Comparison of ENCODE assay signal across 4 cellular contexts in genomic region chr22:28089541-28089940, GRCh38.
DNase-seq lines count a peak whose midpoint lies in the region; ATAC-seq, FAIRE-seq and TF ChIP-seq lines count a peak whose summit lies in the region.
"Not testable (repeated sequence)": the region's sequence is repeated elsewhere in the genome, so short reads cannot be mapped to it uniquely, and the experiment has no call there.

No MANE protein-coding gene starts in this region.

- not testable (repeated sequence) for TF ChIP-seq RAD21 in K562 (CRISPR knock-in tag; conservative IDR thresholded peaks at IDR 0.05 in 1 of 2, IDR thresholded peaks at IDR 0.05 in 1 of 2)

- not testable (repeated sequence) for FAIRE-seq in K562 (lab: Jason Lieb, UNC)

- not testable (repeated sequence) for H4K20me1 ChIP-seq in K562 (replicated peaks; ENCODE audit: control insufficient read depth, insufficient read depth, low read length)

- intact Hi-C loops in K562 (cut with micrococcal nuclease), result not testable (repeated sequence)

- not testable (repeated sequence) for TF ChIP-seq CTCF in HEK293 (tag by site-specific recombination; IDR thresholded peaks at IDR 0.05); WTC11 (IDR thresholded peaks at IDR 0.05); K562 (IDR thresholded peaks at IDR 0.05 in 2 of 3, conservative IDR thresholded peaks at IDR 0.05 in 1 of 3; ENCODE audit: insufficient read depth in 2 of 3, low read depth in 1 of 3, low read length in 3 of 3)

- WGBS in K562 (ENCODE audit: insufficient coverage, low coverage, missing lambda C conversion rate), result no CpG with 5 or more reads among the region's 5 CpGs

- not testable (repeated sequence) for H3K4me1 ChIP-seq in HEK293 (ENCODE audit: control insufficient read depth, insufficient read depth, low read length); K562 (replicated peaks in 1 of 2; ENCODE audit: control insufficient read depth in 2 of 2, insufficient read depth in 2 of 2, low read length in 2 of 2)

- not testable (repeated sequence) for DNase-seq in WTC11 (ENCODE audit: low spot score); K562 (ENCODE audit: extremely low read depth in 1 of 4, low spot score in 3 of 4)

- not testable (repeated sequence) for H3K4me3 ChIP-seq in HEK293 (ENCODE audit: low read depth, low read length); K562

- not testable (repeated sequence) for ATAC-seq in SK-N-SH treated with all-trans-retinoic acid at 6 μM for 48 hours, WTC11, K562

- peaks cover 29% of the 10 kb centered on the region for H3K9me3 Mint-ChIP-seq in WTC11

- not testable (repeated sequence) for BruUV-seq in K562 (replicated peaks; lab: Mats Ljungman, UMichigan)

- TF ChIP-seq EP300 in K562 (IDR thresholded peaks at IDR 0.05; ENCODE audit: low read length), result not testable (repeated sequence)

- not testable (repeated sequence) for H3K27me3 Mint-ChIP-seq in WTC11 (ENCODE audit: low read depth)

- CTCF ChIA-PET in HEK293 (lab: Yijun Ruan, JAX); WTC11 (lab: Charles Lee); K562 (lab: Yijun Ruan, JAX; ENCODE audit: low intra/inter-chr PET ratio): not testable (repeated sequence)

- in situ Hi-C loops in K562 (cut with MboI), result not testable (repeated sequence)

- POLR2A ChIA-PET in HEK293 (lab: Yijun Ruan, JAX); WTC11 (lab: Charles Lee); K562 (lab: Yijun Ruan, JAX): not testable (repeated sequence)

- not testable (repeated sequence) for H3K27ac ChIP-seq in HEK293 (ENCODE audit: extremely low read depth, low read depth, low read length); K562 (ENCODE audit: extremely low read depth, low read depth, low read length)

- H3K36me3 ChIP-seq in HEK293 (ENCODE audit: control insufficient read depth in 2 of 2, insufficient read depth in 1 of 2, low read length in 2 of 2); K562 (ENCODE audit: control insufficient read depth, insufficient read depth, low read length): not testable (repeated sequence)

- TF ChIP-seq POLR2A in K562 (conservative IDR thresholded peaks at IDR 0.05), result not testable (repeated sequence)

- not testable (repeated sequence) for H3K27ac Mint-ChIP-seq in WTC11

- H3K4me1 Mint-ChIP-seq in WTC11, result not testable (repeated sequence)

- not testable (repeated sequence) for H3K9me1 ChIP-seq in K562 (ENCODE audit: control insufficient read depth, insufficient read depth, low read length)

- not testable (repeated sequence) for H3K4me2 ChIP-seq in K562 (ENCODE audit: insufficient read depth, low read length)

- not testable (repeated sequence) for H3K27me3 ChIP-seq in K562 (ENCODE audit: control insufficient read depth in 2 of 2, insufficient read depth in 2 of 2, low read length in 2 of 2)

- H3K9ac ChIP-seq in K562 (ENCODE audit: insufficient read depth in 1 of 2, low read depth in 2 of 2, low read length in 2 of 2), result not testable (repeated sequence)

- peaks cover 18% of the 10 kb centered on the region for H3K36me3 Mint-ChIP-seq in WTC11

- not testable (repeated sequence) for H3K9me3 ChIP-seq in HEK293 (ENCODE audit: control insufficient read depth, insufficient read depth, low read depth, low read length); K562 (replicated peaks; ENCODE audit: control insufficient read depth, insufficient read depth, low read depth, low read length)

- H2AFZ ChIP-seq in K562 (ENCODE audit: low read depth, low read length), result not testable (repeated sequence)

- H3K79me2 ChIP-seq in K562 (ENCODE audit: control insufficient read depth, insufficient read depth, low read length), result not testable (repeated sequence)

- H3K4me3 Mint-ChIP-seq in WTC11, result not testable (repeated sequence)

TF ChIP-seq in HEK293, 187 proteins besides CTCF, POLR2A, EP300 and RAD21:
- peak; percentile 75 for TF ChIP-seq ZNF146 (tag by site-specific recombination; IDR thresholded peaks at IDR 0.05)

TF ChIP-seq in SK-N-SH treated with all-trans-retinoic acid at 6 μM for 48 hours, 23 proteins besides CTCF, POLR2A, EP300 and RAD21:
- peak; percentile 55; the same call in 1 of the 2 replicates for TF ChIP-seq ZNF8 (CRISPR knock-in tag; IDR thresholded peaks at IDR 0.05)

TF ChIP-seq in WTC11, 78 proteins besides CTCF, POLR2A, EP300 and RAD21:
- TF ChIP-seq HMGA2 (CRISPR knock-in tag; IDR thresholded peaks at IDR 0.05), result peak; percentile 84

TF ChIP-seq in K562, 482 proteins besides CTCF, POLR2A, EP300 and RAD21:
- TF ChIP-seq ZNF146 (CRISPR knock-in tag; IDR thresholded peaks at IDR 0.05; ENCODE audit: unreplicated experiment), result peak; percentile 35
TF ChIP-seq in K562: peak in this region for 1; not testable (repeated sequence) for 481.
